In the genomic region with DNA sequence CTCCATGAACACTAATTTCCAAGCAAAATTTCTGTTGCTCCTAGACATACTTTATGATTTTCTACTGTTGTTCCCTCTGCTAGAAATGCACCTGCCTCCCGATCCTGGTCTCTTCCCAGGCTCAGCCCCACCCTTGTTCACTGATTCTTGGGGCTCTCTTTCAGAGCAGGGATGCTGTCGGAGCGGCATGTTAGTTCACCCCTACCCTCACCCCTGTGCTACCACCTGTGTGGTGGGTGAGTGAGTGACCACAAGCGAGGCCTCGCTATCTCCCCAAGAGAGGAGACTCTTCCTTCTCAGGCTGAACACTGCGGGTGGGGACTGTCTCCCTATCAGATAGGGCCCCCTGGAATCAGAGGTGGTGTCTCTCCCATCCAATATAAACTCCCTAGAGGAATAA, we compare ENCODE assay signal across 20 cellular contexts. TPM values are rescaled to one million over a fixed set of nuclear protein-coding genes. Genes with fewer than 3 reads are reported as not detected.
"Had no signal": no experiment of that assay in that cellular context is flagged by ENCODE, and none has a peak within 500 bp of the region (broad histone marks: within the 10 kb centered on the region; RNA-seq: fewer than 3 reads in every experiment).

No MANE protein-coding gene starts in this region.

- H3K4me1 ChIP-seq: sigmoid colon, stomach had no signal

- H3K4me1 Mint-ChIP-seq: central memory CD8-positive, alpha-beta T cell; nephron had no signal

- H3K36me3 ChIP-seq: heart left ventricle, left ventricle myocardium inferior, lower lobe of right lung, sigmoid colon, stomach had no signal

- H3K4me3 Mint-ChIP-seq: central memory CD8-positive, alpha-beta T cell; nephron had no signal

- H3K4me3 ChIP-seq: heart left ventricle, left ventricle myocardium inferior, lower lobe of right lung, sigmoid colon, skin epidermis, stomach had no signal

- H3K9me3 ChIP-seq: heart left ventricle, left ventricle myocardium inferior, lower lobe of right lung, sigmoid colon, stomach had no signal

- H3K9me3 Mint-ChIP-seq: central memory CD8-positive, alpha-beta T cell; nephron had no signal

- H3K27ac Mint-ChIP-seq: nephron had no signal

- H3K27ac ChIP-seq: heart left ventricle, left ventricle myocardium inferior, lower lobe of right lung, sigmoid colon, stomach had no signal

- DNase-seq: dermis blood vessel endothelial cell; effector CD4-positive, alpha-beta T cell; foreskin melanocyte; left cardiac atrium; lower lobe of right lung; mesenchymal stem cell; midbrain; sigmoid colon; stimulated activated naive CD4-positive, alpha-beta T cell; stomach; substantia nigra; trophoblast cell had no signal

RNA-seq across cellular contexts. Expression of a gene that starts 4.9 kb away (rescaled TPM):
- total RNA-seq: dermis blood vessel endothelial cell, glomerular endothelial cell, osteocyte, pulmonary artery endothelial cell had no signal

RNA-seq across cellular contexts. Expression of a gene that starts 20.4 kb away (rescaled TPM):
- total RNA-seq: dermis blood vessel endothelial cell, glomerular endothelial cell, osteocyte, pulmonary artery endothelial cell, sigmoid colon had no signal

RNA-seq across cellular contexts. Expression of a gene that starts 20.5 kb away (rescaled TPM):
- total RNA-seq: dermis blood vessel endothelial cell, glomerular endothelial cell, heart left ventricle, left cardiac atrium, left ventricle myocardium inferior, lower lobe of right lung, osteocyte, pulmonary artery endothelial cell, sigmoid colon, stomach had no signal

RNA-seq across cellular contexts. Expression of a gene that starts 38.1 kb away (rescaled TPM):
- total RNA-seq: glomerular endothelial cell, osteocyte had no signal

RNA-seq across cellular contexts. Expression of a gene that starts 47.1 kb away (rescaled TPM):
- total RNA-seq: dermis blood vessel endothelial cell, glomerular endothelial cell, heart left ventricle, left cardiac atrium, left ventricle myocardium inferior, osteocyte, pulmonary artery endothelial cell, sigmoid colon, stomach had no signal
